1 cellular context compared by ENCODE assay signal in the genomic region with DNA sequence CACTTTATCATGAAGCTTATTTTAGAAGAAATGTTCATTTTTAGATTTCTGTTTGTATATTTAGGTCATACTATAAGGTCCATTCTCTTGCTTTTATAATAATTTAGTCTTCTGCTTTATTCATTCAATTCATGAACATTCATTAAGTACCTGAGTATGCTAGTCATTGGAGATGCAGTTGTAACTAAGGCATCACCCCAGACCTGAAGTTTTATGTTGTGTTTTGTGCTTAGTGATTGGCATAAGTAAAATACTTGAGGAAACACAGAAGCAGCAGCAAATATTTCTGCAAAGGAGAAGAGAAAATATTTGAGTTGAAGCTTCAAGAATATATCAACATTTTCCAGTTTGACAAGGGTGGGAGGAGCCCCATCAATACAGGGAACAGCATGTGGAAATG.
TF ChIP-seq lines count a peak whose summit lies in the region.

No MANE protein-coding gene starts in this region.

TF ChIP-seq in endothelial cell of umbilical vein, 7 proteins besides CTCF, POLR2A, EP300 and RAD21:
- TF ChIP-seq POLR2AphosphoS5 (IDR thresholded peaks at IDR 0.05; ENCODE audit: insufficient read depth, low read depth, low read length) (no peak), FOS (IDR thresholded peaks at IDR 0.05; ENCODE audit: borderline replicate concordance, insufficient read depth, low read length) (no peak), EZH2 (IDR thresholded peaks at IDR 0.05; ENCODE audit: borderline replicate concordance, low read depth, low read length, severe bottlenecking) (no peak), MYC (IDR thresholded peaks at IDR 0.05; ENCODE audit: low read depth, low read length) (no peak), GATA2 (IDR thresholded peaks at IDR 0.05; ENCODE audit: insufficient read depth, insufficient read length, low read depth, low read length) (no peak)
- TF ChIP-seq, protein P1, sequence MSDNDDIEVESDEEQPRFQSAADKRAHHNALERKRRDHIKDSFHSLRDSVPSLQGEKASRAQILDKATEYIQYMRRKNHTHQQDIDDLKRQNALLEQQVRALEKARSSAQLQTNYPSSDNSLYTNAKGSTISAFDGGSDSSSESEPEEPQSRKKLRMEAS (IDR thresholded peaks at IDR 0.05; ENCODE audit: insufficient read depth, insufficient read length): no peak
